2 cellular contexts compared by ENCODE assay signal in the genomic region with DNA sequence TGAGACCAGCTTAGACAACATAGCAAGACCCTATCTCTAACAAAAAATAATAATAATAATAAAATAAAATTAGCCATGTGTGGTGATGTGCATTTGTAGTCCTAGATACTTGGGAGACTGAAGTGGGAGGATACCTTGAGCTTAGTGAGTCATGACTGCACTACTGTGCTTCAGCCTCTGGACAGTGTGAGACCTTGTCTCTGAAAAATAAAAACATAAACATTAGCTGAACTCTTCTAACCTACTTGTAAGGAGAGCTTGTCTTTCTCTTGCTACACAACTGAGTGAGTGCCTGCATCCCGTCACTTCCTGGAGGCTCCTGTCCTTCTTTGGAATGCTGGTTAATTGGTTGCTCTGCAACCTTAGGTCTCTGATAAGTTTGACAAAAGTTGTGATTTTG.
TF ChIP-seq lines count a peak whose summit lies in the region.

No MANE protein-coding gene starts in this region.

TF ChIP-seq in SK-N-SH, 30 proteins besides CTCF, POLR2A, EP300 and RAD21:
- no peak for TF ChIP-seq MEF2A (IDR thresholded peaks at IDR 0.05; ENCODE audit: borderline replicate concordance, low read depth)
- TF ChIP-seq FOSL2 (IDR thresholded peaks at IDR 0.05; ENCODE audit: borderline replicate concordance, low read depth): no peak
- TF ChIP-seq RFX5 (IDR thresholded peaks at IDR 0.05; ENCODE audit: low read length): no peak
- no peak for TF ChIP-seq TEAD4 (IDR thresholded peaks at IDR 0.05; ENCODE audit: borderline replicate concordance, insufficient read depth)
- TF ChIP-seq, protein P1, sequence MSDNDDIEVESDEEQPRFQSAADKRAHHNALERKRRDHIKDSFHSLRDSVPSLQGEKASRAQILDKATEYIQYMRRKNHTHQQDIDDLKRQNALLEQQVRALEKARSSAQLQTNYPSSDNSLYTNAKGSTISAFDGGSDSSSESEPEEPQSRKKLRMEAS (IDR thresholded peaks at IDR 0.05; ENCODE audit: low read depth): no peak
- TF ChIP-seq NRF1 (IDR thresholded peaks at IDR 0.05; ENCODE audit: low read depth, low read length): no peak
- TF ChIP-seq YY1 (IDR thresholded peaks at IDR 0.05; ENCODE audit: low read depth): no peak
- TF ChIP-seq, protein P2, sequence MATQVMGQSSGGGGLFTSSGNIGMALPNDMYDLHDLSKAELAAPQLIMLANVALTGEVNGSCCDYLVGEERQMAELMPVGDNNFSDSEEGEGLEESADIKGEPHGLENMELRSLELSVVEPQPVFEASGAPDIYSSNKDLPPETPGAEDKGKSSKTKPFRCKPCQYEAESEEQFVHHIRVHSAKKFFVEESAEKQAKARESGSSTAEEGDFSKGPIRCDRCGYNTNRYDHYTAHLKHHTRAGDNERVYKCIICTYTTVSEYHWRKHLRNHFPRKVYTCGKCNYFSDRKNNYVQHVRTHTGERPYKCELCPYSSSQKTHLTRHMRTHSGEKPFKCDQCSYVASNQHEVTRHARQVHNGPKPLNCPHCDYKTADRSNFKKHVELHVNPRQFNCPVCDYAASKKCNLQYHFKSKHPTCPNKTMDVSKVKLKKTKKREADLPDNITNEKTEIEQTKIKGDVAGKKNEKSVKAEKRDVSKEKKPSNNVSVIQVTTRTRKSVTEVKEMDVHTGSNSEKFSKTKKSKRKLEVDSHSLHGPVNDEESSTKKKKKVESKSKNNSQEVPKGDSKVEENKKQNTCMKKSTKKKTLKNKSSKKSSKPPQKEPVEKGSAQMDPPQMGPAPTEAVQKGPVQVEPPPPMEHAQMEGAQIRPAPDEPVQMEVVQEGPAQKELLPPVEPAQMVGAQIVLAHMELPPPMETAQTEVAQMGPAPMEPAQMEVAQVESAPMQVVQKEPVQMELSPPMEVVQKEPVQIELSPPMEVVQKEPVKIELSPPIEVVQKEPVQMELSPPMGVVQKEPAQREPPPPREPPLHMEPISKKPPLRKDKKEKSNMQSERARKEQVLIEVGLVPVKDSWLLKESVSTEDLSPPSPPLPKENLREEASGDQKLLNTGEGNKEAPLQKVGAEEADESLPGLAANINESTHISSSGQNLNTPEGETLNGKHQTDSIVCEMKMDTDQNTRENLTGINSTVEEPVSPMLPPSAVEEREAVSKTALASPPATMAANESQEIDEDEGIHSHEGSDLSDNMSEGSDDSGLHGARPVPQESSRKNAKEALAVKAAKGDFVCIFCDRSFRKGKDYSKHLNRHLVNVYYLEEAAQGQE (IDR thresholded peaks at IDR 0.05; ENCODE audit: low read depth, low read length): no peak
- TF ChIP-seq SIN3A (IDR thresholded peaks at IDR 0.05; ENCODE audit: borderline replicate concordance, low read depth, low read length): no peak
- TF ChIP-seq ELF1 (IDR thresholded peaks at IDR 0.05): no peak
- TF ChIP-seq JUND (IDR thresholded peaks at IDR 0.05): no peak
- no peak for TF ChIP-seq EZH2phosphoT487 (IDR thresholded peaks at IDR 0.05; ENCODE audit: borderline replicate concordance, low read depth)
- no peak for TF ChIP-seq MXI1 (IDR thresholded peaks at IDR 0.05; ENCODE audit: low read depth, low read length)
- TF ChIP-seq NFIC (IDR thresholded peaks at IDR 0.05; ENCODE audit: borderline replicate concordance): no peak
- TF ChIP-seq, protein P3, sequence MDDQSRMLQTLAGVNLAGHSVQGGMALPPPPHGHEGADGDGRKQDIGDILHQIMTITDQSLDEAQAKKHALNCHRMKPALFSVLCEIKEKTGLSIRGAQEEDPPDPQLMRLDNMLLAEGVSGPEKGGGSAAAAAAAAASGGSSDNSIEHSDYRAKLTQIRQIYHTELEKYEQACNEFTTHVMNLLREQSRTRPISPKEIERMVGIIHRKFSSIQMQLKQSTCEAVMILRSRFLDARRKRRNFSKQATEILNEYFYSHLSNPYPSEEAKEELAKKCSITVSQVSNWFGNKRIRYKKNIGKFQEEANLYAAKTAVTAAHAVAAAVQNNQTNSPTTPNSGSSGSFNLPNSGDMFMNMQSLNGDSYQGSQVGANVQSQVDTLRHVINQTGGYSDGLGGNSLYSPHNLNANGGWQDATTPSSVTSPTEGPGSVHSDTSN (IDR thresholded peaks at IDR 0.05): no peak
- TF ChIP-seq, protein P4, sequence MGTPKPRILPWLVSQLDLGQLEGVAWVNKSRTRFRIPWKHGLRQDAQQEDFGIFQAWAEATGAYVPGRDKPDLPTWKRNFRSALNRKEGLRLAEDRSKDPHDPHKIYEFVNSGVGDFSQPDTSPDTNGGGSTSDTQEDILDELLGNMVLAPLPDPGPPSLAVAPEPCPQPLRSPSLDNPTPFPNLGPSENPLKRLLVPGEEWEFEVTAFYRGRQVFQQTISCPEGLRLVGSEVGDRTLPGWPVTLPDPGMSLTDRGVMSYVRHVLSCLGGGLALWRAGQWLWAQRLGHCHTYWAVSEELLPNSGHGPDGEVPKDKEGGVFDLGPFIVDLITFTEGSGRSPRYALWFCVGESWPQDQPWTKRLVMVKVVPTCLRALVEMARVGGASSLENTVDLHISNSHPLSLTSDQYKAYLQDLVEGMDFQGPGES (IDR thresholded peaks at IDR 0.05; ENCODE audit: low read depth, low read length): no peak
- TF ChIP-seq, protein P5, sequence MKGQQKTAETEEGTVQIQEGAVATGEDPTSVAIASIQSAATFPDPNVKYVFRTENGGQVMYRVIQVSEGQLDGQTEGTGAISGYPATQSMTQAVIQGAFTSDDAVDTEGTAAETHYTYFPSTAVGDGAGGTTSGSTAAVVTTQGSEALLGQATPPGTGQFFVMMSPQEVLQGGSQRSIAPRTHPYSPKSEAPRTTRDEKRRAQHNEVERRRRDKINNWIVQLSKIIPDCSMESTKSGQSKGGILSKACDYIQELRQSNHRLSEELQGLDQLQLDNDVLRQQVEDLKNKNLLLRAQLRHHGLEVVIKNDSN (IDR thresholded peaks at IDR 0.05; ENCODE audit: borderline replicate concordance, low read depth): no peak

TF ChIP-seq in HepG2, 621 proteins besides CTCF, POLR2A, EP300 and RAD21:
- TF ChIP-seq SRY (CRISPR knock-in tag; IDR thresholded peaks at IDR 0.05) (no peak), RARG (CRISPR knock-in tag; IDR thresholded peaks at IDR 0.05; ENCODE audit: low read depth) (no peak), DNMT1 (CRISPR knock-in tag; IDR thresholded peaks at IDR 0.05) (no peak), ZKSCAN8 (CRISPR knock-in tag; IDR thresholded peaks at IDR 0.05; ENCODE audit: borderline replicate concordance) (no peak), ZNF766 (CRISPR knock-in tag; IDR thresholded peaks at IDR 0.05; ENCODE audit: borderline replicate concordance) (no peak), RFX3 (CRISPR knock-in tag; IDR thresholded peaks at IDR 0.05) (no peak), BCL6 (CRISPR knock-in tag; IDR thresholded peaks at IDR 0.05) (no peak), HDAC1 (CRISPR knock-in tag; IDR thresholded peaks at IDR 0.05) (no peak)
- TF ChIP-seq, protein P6, sequence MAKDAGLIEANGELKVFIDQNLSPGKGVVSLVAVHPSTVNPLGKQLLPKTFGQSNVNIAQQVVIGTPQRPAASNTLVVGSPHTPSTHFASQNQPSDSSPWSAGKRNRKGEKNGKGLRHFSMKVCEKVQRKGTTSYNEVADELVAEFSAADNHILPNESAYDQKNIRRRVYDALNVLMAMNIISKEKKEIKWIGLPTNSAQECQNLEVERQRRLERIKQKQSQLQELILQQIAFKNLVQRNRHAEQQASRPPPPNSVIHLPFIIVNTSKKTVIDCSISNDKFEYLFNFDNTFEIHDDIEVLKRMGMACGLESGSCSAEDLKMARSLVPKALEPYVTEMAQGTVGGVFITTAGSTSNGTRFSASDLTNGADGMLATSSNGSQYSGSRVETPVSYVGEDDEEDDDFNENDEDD (CRISPR knock-in tag; IDR thresholded peaks at IDR 0.05; ENCODE audit: borderline replicate concordance): no peak
- TF ChIP-seq, protein P7, sequence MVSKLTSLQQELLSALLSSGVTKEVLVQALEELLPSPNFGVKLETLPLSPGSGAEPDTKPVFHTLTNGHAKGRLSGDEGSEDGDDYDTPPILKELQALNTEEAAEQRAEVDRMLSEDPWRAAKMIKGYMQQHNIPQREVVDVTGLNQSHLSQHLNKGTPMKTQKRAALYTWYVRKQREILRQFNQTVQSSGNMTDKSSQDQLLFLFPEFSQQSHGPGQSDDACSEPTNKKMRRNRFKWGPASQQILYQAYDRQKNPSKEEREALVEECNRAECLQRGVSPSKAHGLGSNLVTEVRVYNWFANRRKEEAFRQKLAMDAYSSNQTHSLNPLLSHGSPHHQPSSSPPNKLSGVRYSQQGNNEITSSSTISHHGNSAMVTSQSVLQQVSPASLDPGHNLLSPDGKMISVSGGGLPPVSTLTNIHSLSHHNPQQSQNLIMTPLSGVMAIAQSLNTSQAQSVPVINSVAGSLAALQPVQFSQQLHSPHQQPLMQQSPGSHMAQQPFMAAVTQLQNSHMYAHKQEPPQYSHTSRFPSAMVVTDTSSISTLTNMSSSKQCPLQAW (CRISPR knock-in tag; IDR thresholded peaks at IDR 0.05): no peak
